ENCODE assay signal across 1 cellular context in genomic region chr22:31944700-31945477, GRCh38.
TF ChIP-seq lines count a peak whose summit lies in the region.

No MANE protein-coding gene starts in this region.

TF ChIP-seq in HepG2, 621 proteins besides CTCF, POLR2A, EP300 and RAD21 (continued from another document and continues in another):
- TF ChIP-seq CSRNP1 (CRISPR knock-in tag; IDR thresholded peaks at IDR 0.05) (no peak), THAP8 (CRISPR knock-in tag; IDR thresholded peaks at IDR 0.05; ENCODE audit: borderline replicate concordance) (no peak), ZNF891 (CRISPR knock-in tag; IDR thresholded peaks at IDR 0.05) (no peak), PRDM15 (CRISPR knock-in tag; IDR thresholded peaks at IDR 0.05) (0 out of 2 replicates have a peak, but pooled peaks have one; percentile 23), AGO2 (optimal IDR thresholded peaks at IDR 0.05; ENCODE audit: low read depth, low read length) (peak; percentile 38), SIN3B (IDR thresholded peaks at IDR 0.05; ENCODE audit: low read length) (no peak), ZNF367 (CRISPR knock-in tag; IDR thresholded peaks at IDR 0.05; ENCODE audit: borderline replicate concordance) (no peak), NR1H2 (CRISPR knock-in tag; IDR thresholded peaks at IDR 0.05; ENCODE audit: borderline replicate concordance, low read depth) (no peak), TEAD3 (CRISPR knock-in tag; optimal IDR thresholded peaks at IDR 0.05; ENCODE audit: borderline replicate concordance) (no peak), ZNF607 (CRISPR knock-in tag; IDR thresholded peaks at IDR 0.05; ENCODE audit: borderline replicate concordance) (0 out of 2 replicates have a peak, but pooled peaks have one; percentile 28), CREBL2 (CRISPR knock-in tag; IDR thresholded peaks at IDR 0.05; ENCODE audit: borderline replicate concordance) (no peak), HOXA9 (CRISPR knock-in tag; IDR thresholded peaks at IDR 0.05; ENCODE audit: borderline replicate concordance) (0 out of 2 replicates have a peak, but pooled peaks have one; percentile 10), THRA (CRISPR knock-in tag; IDR thresholded peaks at IDR 0.05; ENCODE audit: borderline replicate concordance) (no peak), ZNF747 (CRISPR knock-in tag; IDR thresholded peaks at IDR 0.05; ENCODE audit: borderline replicate concordance) (0 out of 2 replicates have a peak, but pooled peaks have one; percentile 44), ZNF839 (CRISPR knock-in tag; IDR thresholded peaks at IDR 0.05; ENCODE audit: borderline replicate concordance) (0 out of 2 replicates have a peak, but pooled peaks have one; percentile 13), AHR (CRISPR knock-in tag; IDR thresholded peaks at IDR 0.05) (no peak), ZNF382 (CRISPR knock-in tag; IDR thresholded peaks at IDR 0.05; ENCODE audit: borderline replicate concordance) (no peak), GABPB1 (CRISPR knock-in tag; IDR thresholded peaks at IDR 0.05) (peak; percentile 66; the same call in 1 of the 2 replicates), BRD4 (CRISPR knock-in tag; IDR thresholded peaks at IDR 0.05) (peak; percentile 62; the same call in 1 of the 2 replicates), ZBTB14 (CRISPR knock-in tag; IDR thresholded peaks at IDR 0.05) (peak; percentile 10; the same call in 1 of the 2 replicates), ZNF543 (CRISPR knock-in tag; IDR thresholded peaks at IDR 0.05) (no peak), PAX8 (CRISPR knock-in tag; IDR thresholded peaks at IDR 0.05; ENCODE audit: borderline replicate concordance) (no peak), RFXANK (CRISPR knock-in tag; IDR thresholded peaks at IDR 0.05) (no peak), ZSCAN9 (CRISPR knock-in tag; IDR thresholded peaks at IDR 0.05; ENCODE audit: borderline replicate concordance) (no peak), ZNF280D (CRISPR knock-in tag; IDR thresholded peaks at IDR 0.05) (no peak), KLF13 (CRISPR knock-in tag; IDR thresholded peaks at IDR 0.05) (no peak), ATAD3A (CRISPR knock-in tag; IDR thresholded peaks at IDR 0.05) (no peak), ZKSCAN1 (IDR thresholded peaks at IDR 0.05; ENCODE audit: low read length) (no peak), E2F2 (CRISPR knock-in tag; IDR thresholded peaks at IDR 0.05; ENCODE audit: borderline replicate concordance) (0 out of 2 replicates have a peak, but pooled peaks have one; percentile 27), ZNF878 (CRISPR knock-in tag; IDR thresholded peaks at IDR 0.05) (no peak), ZNF142 (CRISPR knock-in tag; IDR thresholded peaks at IDR 0.05) (peak; percentile 58; the same call in 1 of the 2 replicates), SMARCE1 (IDR thresholded peaks at IDR 0.05; ENCODE audit: borderline replicate concordance) (no peak), ZNF563 (CRISPR knock-in tag; IDR thresholded peaks at IDR 0.05) (peak; percentile 74; the same call in 1 of the 2 replicates), ZNF234 (CRISPR knock-in tag; conservative IDR thresholded peaks at IDR 0.05) (no peak), ZBTB46 (CRISPR knock-in tag; IDR thresholded peaks at IDR 0.05; ENCODE audit: borderline replicate concordance) (no peak), ZNF317 (CRISPR knock-in tag; IDR thresholded peaks at IDR 0.05) (peak; percentile 31; the same call in 1 of the 2 replicates), MED1 (CRISPR knock-in tag; IDR thresholded peaks at IDR 0.05) (peak; percentile 38; the same call in 1 of the 2 replicates), ZNF501 (CRISPR knock-in tag; IDR thresholded peaks at IDR 0.05) (peak; percentile 59), REPIN1 (CRISPR knock-in tag; IDR thresholded peaks at IDR 0.05; ENCODE audit: borderline replicate concordance, low read depth) (no peak)
